Comparison of ENCODE assay signal across 18 cellular contexts in the genomic region with DNA sequence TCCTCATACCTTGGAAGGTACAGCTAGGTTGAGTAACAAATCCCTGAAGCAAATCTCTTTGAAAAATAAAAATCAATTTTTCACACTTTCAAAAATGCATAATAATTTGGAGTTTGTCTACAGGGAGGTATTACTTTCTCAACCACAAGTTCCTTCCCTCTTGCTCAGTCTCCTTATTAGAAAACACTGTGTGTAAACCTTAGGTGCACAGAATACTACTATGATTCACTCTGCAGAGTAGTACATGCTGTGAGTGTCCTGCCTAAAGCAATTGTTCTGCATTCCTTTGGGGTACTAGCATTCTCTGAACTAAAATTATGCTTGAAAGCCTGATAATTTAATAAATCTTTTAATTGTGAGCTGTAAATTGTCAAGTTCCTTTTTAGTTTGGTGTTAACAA.
"Had no signal": no experiment of that assay in that cellular context is flagged by ENCODE, and none has a peak within 500 bp of the region (broad histone marks: within the 10 kb centered on the region; RNA-seq: fewer than 3 reads in every experiment).

No MANE protein-coding gene starts in this region.

- DNase-seq: activated B cell treated with CpG ODN at 0.5 μM for 24 hours; activated CD4-positive, alpha-beta T cell treated with anti-CD3 and anti-CD28 coated beads, Interleukin-2, amount 50 U/mL, for 1 hour; activated naive CD4-positive, alpha-beta T cell treated with anti-CD3 and anti-CD28 coated beads for 36 hours; activated T-cell treated with anti-CD3 and anti-CD28 coated beads for 4 hours; dorsolateral prefrontal cortex; esophagus squamous epithelium; foreskin melanocyte; head of caudate nucleus; left ventricle myocardium inferior; ovary; stimulated activated CD4-positive, alpha-beta T cell treated with anti-CD3 and anti-CD28 coated beads, Interleukin-15, amount 100 ng/mL, for 24 hours; stimulated activated CD4-positive, alpha-beta T cell treated with anti-CD3 and anti-CD28 coated beads, Interleukin-4, amount 100 ng/mL, for 4 hours; stimulated activated naive CD8-positive, alpha-beta T cell treated with anti-CD3 and anti-CD28 coated beads, Interleukin-15, amount 100 ng/mL, for 72 hours; testis; upper lobe of right lung had no signal

- H3K4me3 ChIP-seq: dorsolateral prefrontal cortex, esophagus squamous epithelium, left ventricle myocardium inferior, ovary, testis, upper lobe of right lung had no signal

- H3K36me3 ChIP-seq: esophagus squamous epithelium, left ventricle myocardium inferior, ovary, upper lobe of right lung had no signal

- FAIRE-seq: endometrium, islet of Langerhans had no signal

- ATAC-seq: activated T-helper 17 cell treated with anti-CD3 and anti-CD28 coated beads, Interleukin-2, amount 50 U/mL, for 72 hours; stimulated activated naive CD8-positive, alpha-beta T cell treated with anti-CD3 and anti-CD28 coated beads, Interleukin-15, amount 100 ng/mL, for 72 hours; upper lobe of right lung had no signal

- H3K9me3 ChIP-seq: esophagus squamous epithelium, left ventricle myocardium inferior, ovary, testis, upper lobe of right lung had no signal

- H3K4me1 ChIP-seq: esophagus squamous epithelium, testis, upper lobe of right lung had no signal

- H3K27me3 ChIP-seq: dorsolateral prefrontal cortex, esophagus squamous epithelium, ovary, testis, upper lobe of right lung had no signal

- H3K27ac ChIP-seq: dorsolateral prefrontal cortex, esophagus squamous epithelium, left ventricle myocardium inferior, ovary, testis, upper lobe of right lung had no signal
